Comparison of ENCODE assay signal across 2 cellular contexts in the genomic region with DNA sequence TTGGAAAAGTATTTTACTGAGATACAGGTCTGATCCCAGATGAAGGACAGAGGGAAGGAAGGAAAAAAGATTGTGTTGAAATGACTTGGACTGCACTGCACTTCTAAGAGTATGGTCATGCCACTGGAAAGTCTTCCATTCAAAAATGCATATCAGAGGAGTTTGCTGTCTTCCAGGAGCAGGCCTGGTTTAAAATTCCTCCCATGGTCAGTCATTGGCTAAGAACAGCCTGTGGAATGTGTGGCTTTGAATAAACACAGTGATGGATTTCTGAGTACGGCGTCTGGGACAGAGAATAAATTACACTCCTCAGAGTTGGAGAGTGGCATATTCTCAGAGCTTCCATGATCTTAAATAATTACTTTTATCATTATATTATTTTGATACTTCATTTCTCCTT.
TF ChIP-seq lines count a peak whose summit lies in the region.

No MANE protein-coding gene starts in this region.

TF ChIP-seq in GM23338, 12 proteins besides CTCF, POLR2A, EP300 and RAD21 (continued from another document):
- TF ChIP-seq, protein P1, sequence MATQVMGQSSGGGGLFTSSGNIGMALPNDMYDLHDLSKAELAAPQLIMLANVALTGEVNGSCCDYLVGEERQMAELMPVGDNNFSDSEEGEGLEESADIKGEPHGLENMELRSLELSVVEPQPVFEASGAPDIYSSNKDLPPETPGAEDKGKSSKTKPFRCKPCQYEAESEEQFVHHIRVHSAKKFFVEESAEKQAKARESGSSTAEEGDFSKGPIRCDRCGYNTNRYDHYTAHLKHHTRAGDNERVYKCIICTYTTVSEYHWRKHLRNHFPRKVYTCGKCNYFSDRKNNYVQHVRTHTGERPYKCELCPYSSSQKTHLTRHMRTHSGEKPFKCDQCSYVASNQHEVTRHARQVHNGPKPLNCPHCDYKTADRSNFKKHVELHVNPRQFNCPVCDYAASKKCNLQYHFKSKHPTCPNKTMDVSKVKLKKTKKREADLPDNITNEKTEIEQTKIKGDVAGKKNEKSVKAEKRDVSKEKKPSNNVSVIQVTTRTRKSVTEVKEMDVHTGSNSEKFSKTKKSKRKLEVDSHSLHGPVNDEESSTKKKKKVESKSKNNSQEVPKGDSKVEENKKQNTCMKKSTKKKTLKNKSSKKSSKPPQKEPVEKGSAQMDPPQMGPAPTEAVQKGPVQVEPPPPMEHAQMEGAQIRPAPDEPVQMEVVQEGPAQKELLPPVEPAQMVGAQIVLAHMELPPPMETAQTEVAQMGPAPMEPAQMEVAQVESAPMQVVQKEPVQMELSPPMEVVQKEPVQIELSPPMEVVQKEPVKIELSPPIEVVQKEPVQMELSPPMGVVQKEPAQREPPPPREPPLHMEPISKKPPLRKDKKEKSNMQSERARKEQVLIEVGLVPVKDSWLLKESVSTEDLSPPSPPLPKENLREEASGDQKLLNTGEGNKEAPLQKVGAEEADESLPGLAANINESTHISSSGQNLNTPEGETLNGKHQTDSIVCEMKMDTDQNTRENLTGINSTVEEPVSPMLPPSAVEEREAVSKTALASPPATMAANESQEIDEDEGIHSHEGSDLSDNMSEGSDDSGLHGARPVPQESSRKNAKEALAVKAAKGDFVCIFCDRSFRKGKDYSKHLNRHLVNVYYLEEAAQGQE (IDR thresholded peaks at IDR 0.05; ENCODE audit: unreplicated experiment), result no peak
- TF ChIP-seq STAT1 (IDR thresholded peaks at IDR 0.05; ENCODE audit: unreplicated experiment) (no peak), NANOG (IDR thresholded peaks at IDR 0.05; ENCODE audit: borderline replicate concordance) (no peak), ZNF114 (CRISPR knock-in tag; IDR thresholded peaks at IDR 0.05) (no peak), JUNB (IDR thresholded peaks at IDR 0.05; ENCODE audit: unreplicated experiment) (no peak)
- TF ChIP-seq, protein P2, sequence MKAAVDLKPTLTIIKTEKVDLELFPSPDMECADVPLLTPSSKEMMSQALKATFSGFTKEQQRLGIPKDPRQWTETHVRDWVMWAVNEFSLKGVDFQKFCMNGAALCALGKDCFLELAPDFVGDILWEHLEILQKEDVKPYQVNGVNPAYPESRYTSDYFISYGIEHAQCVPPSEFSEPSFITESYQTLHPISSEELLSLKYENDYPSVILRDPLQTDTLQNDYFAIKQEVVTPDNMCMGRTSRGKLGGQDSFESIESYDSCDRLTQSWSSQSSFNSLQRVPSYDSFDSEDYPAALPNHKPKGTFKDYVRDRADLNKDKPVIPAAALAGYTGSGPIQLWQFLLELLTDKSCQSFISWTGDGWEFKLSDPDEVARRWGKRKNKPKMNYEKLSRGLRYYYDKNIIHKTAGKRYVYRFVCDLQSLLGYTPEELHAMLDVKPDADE (IDR thresholded peaks at IDR 0.05), result no peak

TF ChIP-seq in WTC11, 78 proteins besides CTCF, POLR2A, EP300 and RAD21 (continued from another document):
- TF ChIP-seq, protein P3, sequence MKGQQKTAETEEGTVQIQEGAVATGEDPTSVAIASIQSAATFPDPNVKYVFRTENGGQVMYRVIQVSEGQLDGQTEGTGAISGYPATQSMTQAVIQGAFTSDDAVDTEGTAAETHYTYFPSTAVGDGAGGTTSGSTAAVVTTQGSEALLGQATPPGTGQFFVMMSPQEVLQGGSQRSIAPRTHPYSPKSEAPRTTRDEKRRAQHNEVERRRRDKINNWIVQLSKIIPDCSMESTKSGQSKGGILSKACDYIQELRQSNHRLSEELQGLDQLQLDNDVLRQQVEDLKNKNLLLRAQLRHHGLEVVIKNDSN (CRISPR knock-in tag; IDR thresholded peaks at IDR 0.05), result no peak
- no peak for TF ChIP-seq SP1 (CRISPR knock-in tag; conservative IDR thresholded peaks at IDR 0.05)
- TF ChIP-seq, protein P4, sequence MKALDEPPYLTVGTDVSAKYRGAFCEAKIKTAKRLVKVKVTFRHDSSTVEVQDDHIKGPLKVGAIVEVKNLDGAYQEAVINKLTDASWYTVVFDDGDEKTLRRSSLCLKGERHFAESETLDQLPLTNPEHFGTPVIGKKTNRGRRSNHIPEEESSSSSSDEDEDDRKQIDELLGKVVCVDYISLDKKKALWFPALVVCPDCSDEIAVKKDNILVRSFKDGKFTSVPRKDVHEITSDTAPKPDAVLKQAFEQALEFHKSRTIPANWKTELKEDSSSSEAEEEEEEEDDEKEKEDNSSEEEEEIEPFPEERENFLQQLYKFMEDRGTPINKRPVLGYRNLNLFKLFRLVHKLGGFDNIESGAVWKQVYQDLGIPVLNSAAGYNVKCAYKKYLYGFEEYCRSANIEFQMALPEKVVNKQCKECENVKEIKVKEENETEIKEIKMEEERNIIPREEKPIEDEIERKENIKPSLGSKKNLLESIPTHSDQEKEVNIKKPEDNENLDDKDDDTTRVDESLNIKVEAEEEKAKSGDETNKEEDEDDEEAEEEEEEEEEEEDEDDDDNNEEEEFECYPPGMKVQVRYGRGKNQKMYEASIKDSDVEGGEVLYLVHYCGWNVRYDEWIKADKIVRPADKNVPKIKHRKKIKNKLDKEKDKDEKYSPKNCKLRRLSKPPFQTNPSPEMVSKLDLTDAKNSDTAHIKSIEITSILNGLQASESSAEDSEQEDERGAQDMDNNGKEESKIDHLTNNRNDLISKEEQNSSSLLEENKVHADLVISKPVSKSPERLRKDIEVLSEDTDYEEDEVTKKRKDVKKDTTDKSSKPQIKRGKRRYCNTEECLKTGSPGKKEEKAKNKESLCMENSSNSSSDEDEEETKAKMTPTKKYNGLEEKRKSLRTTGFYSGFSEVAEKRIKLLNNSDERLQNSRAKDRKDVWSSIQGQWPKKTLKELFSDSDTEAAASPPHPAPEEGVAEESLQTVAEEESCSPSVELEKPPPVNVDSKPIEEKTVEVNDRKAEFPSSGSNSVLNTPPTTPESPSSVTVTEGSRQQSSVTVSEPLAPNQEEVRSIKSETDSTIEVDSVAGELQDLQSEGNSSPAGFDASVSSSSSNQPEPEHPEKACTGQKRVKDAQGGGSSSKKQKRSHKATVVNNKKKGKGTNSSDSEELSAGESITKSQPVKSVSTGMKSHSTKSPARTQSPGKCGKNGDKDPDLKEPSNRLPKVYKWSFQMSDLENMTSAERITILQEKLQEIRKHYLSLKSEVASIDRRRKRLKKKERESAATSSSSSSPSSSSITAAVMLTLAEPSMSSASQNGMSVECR (CRISPR knock-in tag; IDR thresholded peaks at IDR 0.05; ENCODE audit: borderline replicate concordance), result no peak
- TF ChIP-seq, protein P5, sequence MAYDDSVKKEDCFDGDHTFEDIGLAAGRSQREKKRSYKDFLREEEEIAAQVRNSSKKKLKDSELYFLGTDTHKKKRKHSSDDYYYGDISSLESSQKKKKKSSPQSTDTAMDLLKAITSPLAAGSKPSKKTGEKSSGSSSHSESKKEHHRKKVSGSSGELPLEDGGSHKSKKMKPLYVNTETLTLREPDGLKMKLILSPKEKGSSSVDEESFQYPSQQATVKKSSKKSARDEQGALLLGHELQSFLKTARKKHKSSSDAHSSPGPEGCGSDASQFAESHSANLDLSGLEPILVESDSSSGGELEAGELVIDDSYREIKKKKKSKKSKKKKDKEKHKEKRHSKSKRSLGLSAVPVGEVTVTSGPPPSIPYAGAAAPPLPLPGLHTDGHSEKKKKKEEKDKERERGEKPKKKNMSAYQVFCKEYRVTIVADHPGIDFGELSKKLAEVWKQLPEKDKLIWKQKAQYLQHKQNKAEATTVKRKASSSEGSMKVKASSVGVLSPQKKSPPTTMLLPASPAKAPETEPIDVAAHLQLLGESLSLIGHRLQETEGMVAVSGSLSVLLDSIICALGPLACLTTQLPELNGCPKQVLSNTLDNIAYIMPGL (CRISPR knock-in tag; IDR thresholded peaks at IDR 0.05), result no peak
- no peak for TF ChIP-seq ZNF396 (CRISPR knock-in tag; IDR thresholded peaks at IDR 0.05; ENCODE audit: borderline replicate concordance)
- no peak for TF ChIP-seq ZNF263 (CRISPR knock-in tag; IDR thresholded peaks at IDR 0.05; ENCODE audit: low read depth)
- no peak for TF ChIP-seq IRF2 (CRISPR knock-in tag; IDR thresholded peaks at IDR 0.05; ENCODE audit: borderline replicate concordance, low read depth)
- TF ChIP-seq GRHL2 (CRISPR knock-in tag; IDR thresholded peaks at IDR 0.05; ENCODE audit: insufficient replicate concordance, severe bottlenecking), result no peak
- TF ChIP-seq, protein P6, sequence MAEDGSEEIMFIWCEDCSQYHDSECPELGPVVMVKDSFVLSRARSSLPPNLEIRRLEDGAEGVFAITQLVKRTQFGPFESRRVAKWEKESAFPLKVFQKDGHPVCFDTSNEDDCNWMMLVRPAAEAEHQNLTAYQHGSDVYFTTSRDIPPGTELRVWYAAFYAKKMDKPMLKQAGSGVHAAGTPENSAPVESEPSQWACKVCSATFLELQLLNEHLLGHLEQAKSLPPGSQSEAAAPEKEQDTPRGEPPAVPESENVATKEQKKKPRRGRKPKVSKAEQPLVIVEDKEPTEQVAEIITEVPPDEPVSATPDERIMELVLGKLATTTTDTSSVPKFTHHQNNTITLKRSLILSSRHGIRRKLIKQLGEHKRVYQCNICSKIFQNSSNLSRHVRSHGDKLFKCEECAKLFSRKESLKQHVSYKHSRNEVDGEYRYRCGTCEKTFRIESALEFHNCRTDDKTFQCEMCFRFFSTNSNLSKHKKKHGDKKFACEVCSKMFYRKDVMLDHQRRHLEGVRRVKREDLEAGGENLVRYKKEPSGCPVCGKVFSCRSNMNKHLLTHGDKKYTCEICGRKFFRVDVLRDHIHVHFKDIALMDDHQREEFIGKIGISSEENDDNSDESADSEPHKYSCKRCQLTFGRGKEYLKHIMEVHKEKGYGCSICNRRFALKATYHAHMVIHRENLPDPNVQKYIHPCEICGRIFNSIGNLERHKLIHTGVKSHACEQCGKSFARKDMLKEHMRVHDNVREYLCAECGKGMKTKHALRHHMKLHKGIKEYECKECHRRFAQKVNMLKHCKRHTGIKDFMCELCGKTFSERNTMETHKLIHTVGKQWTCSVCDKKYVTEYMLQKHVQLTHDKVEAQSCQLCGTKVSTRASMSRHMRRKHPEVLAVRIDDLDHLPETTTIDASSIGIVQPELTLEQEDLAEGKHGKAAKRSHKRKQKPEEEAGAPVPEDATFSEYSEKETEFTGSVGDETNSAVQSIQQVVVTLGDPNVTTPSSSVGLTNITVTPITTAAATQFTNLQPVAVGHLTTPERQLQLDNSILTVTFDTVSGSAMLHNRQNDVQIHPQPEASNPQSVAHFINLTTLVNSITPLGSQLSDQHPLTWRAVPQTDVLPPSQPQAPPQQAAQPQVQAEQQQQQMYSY (CRISPR knock-in tag; IDR thresholded peaks at IDR 0.05), result no peak
- no peak for TF ChIP-seq TEAD4 (CRISPR knock-in tag; IDR thresholded peaks at IDR 0.05)
- TF ChIP-seq TCF7 (CRISPR knock-in tag; IDR thresholded peaks at IDR 0.05; ENCODE audit: low read depth), result no peak
- TF ChIP-seq, protein P7, sequence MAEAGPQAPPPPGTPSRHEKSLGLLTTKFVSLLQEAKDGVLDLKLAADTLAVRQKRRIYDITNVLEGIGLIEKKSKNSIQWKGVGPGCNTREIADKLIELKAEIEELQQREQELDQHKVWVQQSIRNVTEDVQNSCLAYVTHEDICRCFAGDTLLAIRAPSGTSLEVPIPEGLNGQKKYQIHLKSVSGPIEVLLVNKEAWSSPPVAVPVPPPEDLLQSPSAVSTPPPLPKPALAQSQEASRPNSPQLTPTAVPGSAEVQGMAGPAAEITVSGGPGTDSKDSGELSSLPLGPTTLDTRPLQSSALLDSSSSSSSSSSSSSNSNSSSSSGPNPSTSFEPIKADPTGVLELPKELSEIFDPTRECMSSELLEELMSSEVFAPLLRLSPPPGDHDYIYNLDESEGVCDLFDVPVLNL (CRISPR knock-in tag; IDR thresholded peaks at IDR 0.05; ENCODE audit: borderline replicate concordance, low read depth), result no peak
